ENCODE assay signal across 1 cellular context in genomic region chr19:53809518-53810186, GRCh38.
TF ChIP-seq lines count a peak whose summit lies in the region.

No MANE protein-coding gene starts in this region.

TF ChIP-seq in H1, 55 proteins besides CTCF, POLR2A, EP300 and RAD21:
- TF ChIP-seq ATF2 (IDR thresholded peaks at IDR 0.05; ENCODE audit: low read length) (no peak), KDM1A (IDR thresholded peaks at IDR 0.05; ENCODE audit: borderline replicate concordance, low read length) (no peak), NANOG (IDR thresholded peaks at IDR 0.05; ENCODE audit: insufficient read depth, low read depth, low read length, poor library complexity, severe bottlenecking) (no peak), CHD7 (IDR thresholded peaks at IDR 0.05; ENCODE audit: insufficient replicate concordance, low read length) (no peak), MAFK (IDR thresholded peaks at IDR 0.05; ENCODE audit: low read depth, low read length) (no peak), ZNF274 (IDR thresholded peaks at IDR 0.05; ENCODE audit: borderline replicate concordance, extremely low read depth, low read length) (no peak), ASH2L (IDR thresholded peaks at IDR 0.05; ENCODE audit: low read length) (no peak), EGR1 (IDR thresholded peaks at IDR 0.05; ENCODE audit: borderline replicate concordance, low read depth, low read length) (no peak), TBP (IDR thresholded peaks at IDR 0.05; ENCODE audit: low read depth, low read length) (no peak), MAX (IDR thresholded peaks at IDR 0.05) (peak; percentile 97), POLR2AphosphoS5 (IDR thresholded peaks at IDR 0.05; ENCODE audit: low read depth, low read length) (no peak), SUZ12 (IDR thresholded peaks at IDR 0.05; ENCODE audit: low read length) (no peak), SAP30 (IDR thresholded peaks at IDR 0.05; ENCODE audit: insufficient read depth, insufficient replicate concordance, low read length) (no peak), POU5F1 (IDR thresholded peaks at IDR 0.05; ENCODE audit: low read depth, low read length) (no peak), NRF1 (IDR thresholded peaks at IDR 0.05; ENCODE audit: low read depth, low read length) (no peak), CHD1 (IDR thresholded peaks at IDR 0.05; ENCODE audit: low read depth, low read length) (no peak), SIX5 (IDR thresholded peaks at IDR 0.05; ENCODE audit: low read depth, low read length) (no peak), GTF2F1 (IDR thresholded peaks at IDR 0.05; ENCODE audit: borderline replicate concordance, low read depth, low read length) (no peak), BRCA1 (IDR thresholded peaks at IDR 0.05; ENCODE audit: low read depth, low read length) (no peak), RXRA (IDR thresholded peaks at IDR 0.05; ENCODE audit: insufficient read depth, low read depth, low read length) (no peak), GABPA (IDR thresholded peaks at IDR 0.05; ENCODE audit: borderline replicate concordance, insufficient read depth, low read length) (no peak), YY1 (IDR thresholded peaks at IDR 0.05; ENCODE audit: low read depth, low read length) (peak; percentile 42; the same call in 1 of the 2 replicates), CHD2 (IDR thresholded peaks at IDR 0.05; ENCODE audit: low read length) (0 out of 2 replicates have a peak, but pooled peaks have one; percentile 26), KDM5A (IDR thresholded peaks at IDR 0.05; ENCODE audit: low read length) (no peak), TCF12 (IDR thresholded peaks at IDR 0.05; ENCODE audit: low read depth, low read length) (peak; percentile 60; the same call in 1 of the 2 replicates), SP2 (IDR thresholded peaks at IDR 0.05; ENCODE audit: low read length) (no peak), HDAC2 (IDR thresholded peaks at IDR 0.05; ENCODE audit: borderline replicate concordance in 1 of 2, low read depth in 2 of 2, low read length in 2 of 2) (no peak), KDM4A (IDR thresholded peaks at IDR 0.05; ENCODE audit: low read depth, low read length, severe bottlenecking) (no peak), BACH1 (IDR thresholded peaks at IDR 0.05; ENCODE audit: low read length) (no peak), SIRT6 (IDR thresholded peaks at IDR 0.05; ENCODE audit: low read length) (no peak), CEBPB (IDR thresholded peaks at IDR 0.05; ENCODE audit: low read depth, low read length) (no peak), E2F6 (IDR thresholded peaks at IDR 0.05) (peak; percentile 98), CTBP2 (IDR thresholded peaks at IDR 0.05; ENCODE audit: borderline replicate concordance, insufficient read depth, insufficient read length, low read length) (no peak), SIN3A (conservative IDR thresholded peaks at IDR 0.05 in 1 of 2, IDR thresholded peaks at IDR 0.05 in 1 of 2; ENCODE audit: low read depth in 1 of 2, low read length in 2 of 2) (no peak), FOSL1 (IDR thresholded peaks at IDR 0.05; ENCODE audit: insufficient read depth, low read depth, low read length) (no peak), CREB1 (IDR thresholded peaks at IDR 0.05) (0 out of 2 replicates have a peak, but pooled peaks have one; percentile 30)
